Comparison of ENCODE assay signal across 5 cellular contexts in genomic region chr3:9872067-9872466, GRCh38. TPM values are rescaled to one million over a fixed set of nuclear protein-coding genes. Genes with fewer than 3 reads are reported as not detected.
"Had no signal": no experiment of that assay in that cellular context is flagged by ENCODE, and none has a peak within 500 bp of the region (broad histone marks: within the 10 kb centered on the region; RNA-seq: fewer than 3 reads in every experiment).

No MANE protein-coding gene starts in this region.

RNA-seq across cellular contexts. Expression of gene CIDEC, which starts 8.0 kb away (rescaled TPM):
- total RNA-seq: left lung, lower lobe of right lung, neural crest cell, osteoblast, temporal lobe had no signal
